In the genomic region with DNA sequence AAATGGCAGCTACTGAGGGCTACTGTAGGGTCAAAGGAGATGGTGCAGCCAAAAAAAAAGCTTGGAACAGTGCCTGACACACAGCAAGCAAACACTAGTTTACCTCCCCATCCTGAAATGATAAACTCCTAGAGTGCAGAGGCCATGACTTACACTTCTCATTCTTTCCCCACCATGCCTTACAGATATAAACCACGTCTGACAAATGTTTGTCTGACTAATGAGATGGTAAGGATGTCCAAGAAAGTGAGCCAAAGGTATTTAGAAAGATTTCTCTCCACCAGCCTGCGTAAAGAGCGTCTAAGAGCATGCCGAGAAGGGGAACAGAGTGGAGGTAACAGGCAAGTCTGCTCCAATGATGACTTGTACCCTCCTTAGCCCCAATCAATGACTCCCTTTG, we compare ENCODE assay signal across 1 cellular context.
TF ChIP-seq lines count a peak whose summit lies in the region.

No MANE protein-coding gene starts in this region.

TF ChIP-seq in H1, 55 proteins besides CTCF, POLR2A, EP300 and RAD21:
- TF ChIP-seq JUN (IDR thresholded peaks at IDR 0.05; ENCODE audit: low read depth, low read length) (no peak), MAX (IDR thresholded peaks at IDR 0.05) (no peak), MAFK (IDR thresholded peaks at IDR 0.05; ENCODE audit: low read depth, low read length) (no peak), CHD2 (IDR thresholded peaks at IDR 0.05; ENCODE audit: low read length) (no peak), JUND (IDR thresholded peaks at IDR 0.05; ENCODE audit: low read length) (no peak), GTF2F1 (IDR thresholded peaks at IDR 0.05; ENCODE audit: borderline replicate concordance, low read depth, low read length) (no peak), CBX8 (IDR thresholded peaks at IDR 0.05; ENCODE audit: borderline replicate concordance, low read depth, low read length) (no peak), EGR1 (IDR thresholded peaks at IDR 0.05; ENCODE audit: borderline replicate concordance, low read depth, low read length) (no peak), SAP30 (IDR thresholded peaks at IDR 0.05; ENCODE audit: insufficient read depth, insufficient replicate concordance, low read length) (no peak), CTBP2 (IDR thresholded peaks at IDR 0.05; ENCODE audit: borderline replicate concordance, insufficient read depth, insufficient read length, low read length) (no peak), BRCA1 (IDR thresholded peaks at IDR 0.05; ENCODE audit: low read depth, low read length) (no peak), CHD7 (IDR thresholded peaks at IDR 0.05; ENCODE audit: insufficient replicate concordance, low read length) (no peak), ATF2 (IDR thresholded peaks at IDR 0.05; ENCODE audit: low read length) (no peak), HDAC6 (IDR thresholded peaks at IDR 0.05; ENCODE audit: low read depth, low read length) (no peak)
